8 cellular contexts compared by ENCODE assay signal in the genomic region with DNA sequence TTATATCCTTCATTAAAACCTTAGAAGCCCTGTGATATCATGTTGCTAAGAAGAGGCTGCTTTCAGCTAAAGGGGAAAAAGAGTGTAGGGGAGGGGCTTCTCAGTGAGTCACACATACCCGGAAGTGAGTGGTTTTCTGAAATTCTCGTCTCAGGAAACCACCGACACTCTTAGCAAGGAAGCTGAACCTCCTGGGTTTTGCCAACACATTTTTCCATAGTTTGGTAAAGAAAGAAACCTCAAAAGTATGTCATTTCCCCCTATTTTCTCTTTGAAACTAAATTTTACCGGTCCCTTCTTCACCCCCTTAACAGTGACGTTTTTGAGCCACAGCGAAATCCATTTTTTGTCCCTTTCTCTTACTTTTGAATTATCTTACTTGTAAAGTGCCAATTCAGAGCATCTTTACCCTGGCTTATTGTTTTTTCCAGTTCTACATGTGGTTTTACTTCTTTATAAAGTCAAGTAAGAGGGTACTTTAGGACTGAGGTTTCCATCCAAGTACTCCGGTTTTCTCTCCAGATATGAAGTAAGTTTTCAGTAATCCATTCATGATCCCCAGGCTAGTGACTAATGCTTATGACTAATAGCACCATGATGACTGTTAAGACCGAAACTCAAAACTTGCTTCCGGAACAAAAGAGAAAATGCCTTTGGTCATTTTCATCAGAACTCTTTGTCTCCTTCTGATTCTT.
DNase-seq lines count a peak whose midpoint lies in the region; ATAC-seq, FAIRE-seq and TF ChIP-seq lines count a peak whose summit lies in the region.

No MANE protein-coding gene starts in this region.

- peak overlapping the region; percentile 42 for H3K4me3 ChIP-seq in IMR-90 (ENCODE audit: insufficient read depth, low read depth, low read length)
- H3K4me3 ChIP-seq in choroid plexus epithelial cell (ENCODE audit: low read depth, low read length): peak overlapping the region; percentile 35

- TF ChIP-seq CTCF in IMR-90 (conservative IDR thresholded peaks at IDR 0.05; ENCODE audit: low read depth, low read length): no peak
- TF ChIP-seq CTCF in activated B cell treated with CpG ODN at 0.5 μM for 24 hours (IDR thresholded peaks at IDR 0.05): no peak
- TF ChIP-seq CTCF in choroid plexus epithelial cell (conservative IDR thresholded peaks at IDR 0.05; ENCODE audit: low read depth, low read length): no peak
- TF ChIP-seq CTCF in D721Med (IDR thresholded peaks at IDR 0.05; ENCODE audit: insufficient read depth, missing control alignments): no peak

- H3K9ac ChIP-seq in IMR-90 (ENCODE audit: low read depth, low read length): peak overlapping the region; percentile 75

- FAIRE-seq in D721Med (lab: Jason Lieb, UNC): no peak

- H4K8ac ChIP-seq in IMR-90 (ENCODE audit: low read depth in 2 of 2, low read length in 2 of 2): peak overlapping the region; percentile 92 to 96

- H4K91ac ChIP-seq in IMR-90 (ENCODE audit: insufficient read depth, low read depth, low read length): peak overlapping the region; percentile 95

- peak; percentile 94 for ATAC-seq in GM21528 (IDR thresholded peaks at IDR 0.05; ENCODE audit: low FRiP score, unreplicated experiment)
- ATAC-seq in IMR-90 (ENCODE audit: low read depth): peak; percentile 80
- ATAC-seq in activated B cell treated with CpG ODN at 0.5 μM for 24 hours (ENCODE audit: low read depth): peak; percentile 88

- H2AK9ac ChIP-seq in IMR-90 (replicated peaks; ENCODE audit: low read depth, low read length, poor library complexity): no peak overlapping the region

- no peaks in the 10 kb centered on the region for H3K27me3 ChIP-seq in IMR-90 (ENCODE audit: control insufficient read depth, insufficient read depth, low read length)

- peak overlapping the region; percentile 99 for H3K27ac ChIP-seq in IMR-90 (ENCODE audit: insufficient read depth, low read length)

- H4K5ac ChIP-seq in IMR-90 (ENCODE audit: low read depth, low read length): peak overlapping the region; percentile 55

- CTCF ChIA-PET in IMR-90 (lab: Yijun Ruan, JAX): no interaction called here
- CTCF ChIA-PET in activated B cell treated with CpG ODN at 0.5 μM for 24 hours (lab: Charles Lee): interaction anchor here (3.5 kb wide), 1 partner anchor 9 kb away, joined by 26 read pairs; no protein-coding TSS in a partner anchor

- H3K36me3 ChIP-seq in IMR-90 (ENCODE audit: control insufficient read depth, insufficient read depth, low read length): no peaks in the 10 kb centered on the region

- H2BK5ac ChIP-seq in IMR-90 (ENCODE audit: low read depth, low read length, poor library complexity, severe bottlenecking): peak overlapping the region; percentile 98

- intact Hi-C loops in IMR-90 (cut with micrococcal nuclease): no loop called here
- intact Hi-C loops in activated B cell treated with CpG ODN at 0.5 μM for 24 hours (cut with micrococcal nuclease): loop anchor here (1.0 to 10.0 kb wide), 10 partner anchors 98 to 1647 kb away; a partner anchor contains a TSS

- BruUV-seq in IMR-90 (replicated peaks; lab: Mats Ljungman, UMichigan): TSS peak; percentile 97

- H3K14ac ChIP-seq in IMR-90 (replicated peaks; ENCODE audit: low read depth, low read length): peak overlapping the region; percentile 98

- peak overlapping the region; percentile 97; the same call in 1 of the 2 replicates for H3K4ac ChIP-seq in IMR-90 (ENCODE audit: low read depth, low read length)

- H3K27me3 Mint-ChIP-seq in activated B cell treated with CpG ODN at 0.5 μM for 24 hours: no peaks in the 10 kb centered on the region

- peak; percentile 18 for DNase-seq in DMS53 treated with DMSO at 0.1 percent for 48 hours (lab: John Stamatoyannopoulos, UW; ENCODE audit: unreplicated experiment)
- peak; percentile 98 for DNase-seq in IMR-90
- no peak for DNase-seq in activated B cell treated with CpG ODN at 0.5 μM for 24 hours
- DNase-seq in choroid plexus epithelial cell (ENCODE audit: low read depth): peak; percentile 99
- peak; percentile 65 for DNase-seq in medulla oblongata (ENCODE audit: extremely low spot score)
- DNase-seq in stimulated activated CD8-positive, alpha-beta memory T cell treated with anti-CD3 and anti-CD28 coated beads, Interleukin-7, amount 100 ng/mL, for 24 hours (ENCODE audit: low read depth): peak; percentile 18
- no peak for DNase-seq in D721Med (ENCODE audit: insufficient read length, low spot score)

- peak overlapping the region; percentile 97 for H3K27ac Mint-ChIP-seq in activated B cell treated with CpG ODN at 0.5 μM for 24 hours

- no peak for TF ChIP-seq RAD21 in IMR-90 (IDR thresholded peaks at IDR 0.05; ENCODE audit: low read length)

- peak overlapping the region; percentile 99 for H3K56ac ChIP-seq in IMR-90 (ENCODE audit: extremely low read depth, insufficient read depth, low read length)

- peaks cover 28% of the 10 kb centered on the region for H3K4me1 Mint-ChIP-seq in activated B cell treated with CpG ODN at 0.5 μM for 24 hours

- POLR2A ChIA-PET in IMR-90 (lab: Charles Lee; ENCODE audit: unreplicated experiment) (no interaction called here), activated B cell treated with CpG ODN at 0.5 μM for 24 hours (lab: Charles Lee) (interaction anchor here (0.5 to 1.2 kb wide), 3 partner anchors 9 to 529 kb away, joined by 3 to 7 read pairs (median 5); no protein-coding TSS in a partner anchor)

- peak; percentile 93 for TF ChIP-seq POLR2A in IMR-90 (IDR thresholded peaks at IDR 0.05; ENCODE audit: low read depth, low read length)

- H3K18ac ChIP-seq in IMR-90 (ENCODE audit: low read depth, low read length): peak overlapping the region; percentile 64

- WGBS in IMR-90 (ENCODE audit: extremely low coverage in 2 of 2, insufficient read length in 1 of 2), 2 experiments: 0% methylated on average over 2 of the region's 9 CpGs; no CpG with 5 or more reads in 1 of the 2 experiments

- H3K4me2 ChIP-seq in IMR-90 (ENCODE audit: low read depth, low read length): peak overlapping the region; percentile 84

- peak overlapping the region; percentile 100 for H2BK20ac ChIP-seq in IMR-90 (ENCODE audit: low read depth, low read length)

- H2BK120ac ChIP-seq in IMR-90 (ENCODE audit: low read depth, low read length): peak overlapping the region; percentile 98

- no peaks in the 10 kb centered on the region for H3K9me3 ChIP-seq in IMR-90 (ENCODE audit: control insufficient read depth, insufficient read depth, low read length)

- 0 out of 2 replicates have a peak overlapping the region, but pooled peaks have one; percentile 12 for H2AK5ac ChIP-seq in IMR-90 (ENCODE audit: low read depth, low read length)

- peaks cover 4% of the 10 kb centered on the region for H3K9me1 ChIP-seq in IMR-90 (ENCODE audit: insufficient read depth, low read length)

- dilution Hi-C loops in IMR-90 (cut with HindIII; ENCODE audit: low sequenced_read_pairs, unreplicated experiment): no loop called here

- peak overlapping the region; percentile 82 for H3K4me3 Mint-ChIP-seq in activated B cell treated with CpG ODN at 0.5 μM for 24 hours

- H2BK15ac ChIP-seq in IMR-90 (ENCODE audit: low read depth, low read length): peak overlapping the region; percentile 98

- H2AFZ ChIP-seq in IMR-90 (replicated peaks; ENCODE audit: low read length, poor library complexity): no peak overlapping the region

- H3K9me3 Mint-ChIP-seq in activated B cell treated with CpG ODN at 0.5 μM for 24 hours: no peaks in the 10 kb centered on the region

- H3K23ac ChIP-seq in IMR-90 (ENCODE audit: low read depth, low read length): peak overlapping the region; percentile 98; the same call in 1 of the 2 replicates

- no peaks in the 10 kb centered on the region for H4K20me1 ChIP-seq in IMR-90 (ENCODE audit: insufficient read depth, low read length)

- H3K36me3 Mint-ChIP-seq in activated B cell treated with CpG ODN at 0.5 μM for 24 hours (ENCODE audit: low read depth): no peaks in the 10 kb centered on the region

- no peaks in the 10 kb centered on the region for H3K79me1 ChIP-seq in IMR-90 (ENCODE audit: low read depth in 1 of 2, low read length in 2 of 2)

- in situ Hi-C loops in IMR-90 (cut with MboI; ENCODE audit: low sequenced_read_pairs): loop anchor here (10.0 kb wide), 2 partner anchors 274 to 534 kb away; no protein-coding TSS in a partner anchor

- peaks cover 15% of the 10 kb centered on the region for H3K4me1 ChIP-seq in IMR-90 (ENCODE audit: control insufficient read depth, insufficient read depth, low read length)

TF ChIP-seq in IMR-90, 13 proteins besides CTCF, POLR2A, EP300 and RAD21:
- peak; percentile 98 for TF ChIP-seq FOS (IDR thresholded peaks at IDR 0.05; ENCODE audit: low read depth, low read length)
- TF ChIP-seq MAFK (IDR thresholded peaks at IDR 0.05; ENCODE audit: low read depth, low read length): no peak
- TF ChIP-seq CEBPB (IDR thresholded peaks at IDR 0.05; ENCODE audit: low read depth, low read length): peak; percentile 73
- peak; percentile 28; the same call in 1 of the 2 replicates for TF ChIP-seq BHLHE40 (IDR thresholded peaks at IDR 0.05; ENCODE audit: low read depth, low read length)
- peak; percentile 93; the same call in 1 of the 2 replicates for TF ChIP-seq CHD1 (IDR thresholded peaks at IDR 0.05; ENCODE audit: low read depth, low read length)
- TF ChIP-seq MAZ (IDR thresholded peaks at IDR 0.05; ENCODE audit: borderline replicate concordance, low read depth, low read length): no peak

Comparison
In these comparisons a context has a peak if more than half of its experiments do, and no peak if none do; other contexts are left out.
1. DNase-seq: peak in DMS53 treated with DMSO at 0.1 percent for 48 hours (single experiment), IMR-90 (single experiment), choroid plexus epithelial cell (single experiment), medulla oblongata (single experiment) and stimulated activated CD8-positive, alpha-beta memory T cell treated with anti-CD3 and anti-CD28 coated beads, Interleukin-7, amount 100 ng/mL, for 24 hours (single experiment); none in activated B cell treated with CpG ODN at 0.5 μM for 24 hours (single experiment) and D721Med (single experiment).
2. Peak in every context shown above with its lines, with median percentiles within 50 percentile points of each other: ATAC-seq.